2 cellular contexts compared by ENCODE assay signal in genomic region chr14:100129161-100129589, GRCh38.
TF ChIP-seq lines count a peak whose summit lies in the region.

No MANE protein-coding gene starts in this region.

TF ChIP-seq in SK-N-SH, 30 proteins besides CTCF, POLR2A, EP300 and RAD21 (continued from another document):
- TF ChIP-seq IRF3 (IDR thresholded peaks at IDR 0.05; ENCODE audit: low read depth, low read length), result no peak
- TF ChIP-seq ZBTB33 (IDR thresholded peaks at IDR 0.05; ENCODE audit: borderline replicate concordance, low read depth), result no peak
- no peak for TF ChIP-seq PBX3 (IDR thresholded peaks at IDR 0.05)
- TF ChIP-seq MXI1 (IDR thresholded peaks at IDR 0.05; ENCODE audit: low read depth, low read length), result peak; percentile 21; the same call in 1 of the 2 replicates
- no peak for TF ChIP-seq USF2 (IDR thresholded peaks at IDR 0.05; ENCODE audit: borderline replicate concordance, low read depth, low read length)
- peak; percentile 19; the same call in 1 of the 2 replicates for TF ChIP-seq SMC3 (IDR thresholded peaks at IDR 0.05; ENCODE audit: low read depth, low read length)
- no peak for TF ChIP-seq SIN3A (IDR thresholded peaks at IDR 0.05; ENCODE audit: borderline replicate concordance, low read depth, low read length)
- TF ChIP-seq GABPA (IDR thresholded peaks at IDR 0.05; ENCODE audit: low read depth), result no peak
- no peak for TF ChIP-seq EZH2phosphoT487 (IDR thresholded peaks at IDR 0.05; ENCODE audit: borderline replicate concordance, low read depth)
- TF ChIP-seq USF1 (IDR thresholded peaks at IDR 0.05; ENCODE audit: borderline replicate concordance, low read depth), result no peak
- TF ChIP-seq RCOR1 (IDR thresholded peaks at IDR 0.05; ENCODE audit: low read length), result peak; percentile 78
- TF ChIP-seq TCF12 (IDR thresholded peaks at IDR 0.05), result no peak
- no peak for TF ChIP-seq FOXM1 (IDR thresholded peaks at IDR 0.05; ENCODE audit: low read depth)
- TF ChIP-seq REST (IDR thresholded peaks at IDR 0.05; ENCODE audit: low read depth, low read length), result no peak
- TF ChIP-seq FOSL2 (IDR thresholded peaks at IDR 0.05; ENCODE audit: borderline replicate concordance, low read depth), result no peak
- TF ChIP-seq MAX (IDR thresholded peaks at IDR 0.05; ENCODE audit: low read depth), result no peak
- TF ChIP-seq RXRA (IDR thresholded peaks at IDR 0.05; ENCODE audit: borderline replicate concordance, low read depth), result no peak
- no peak for TF ChIP-seq NFIC (IDR thresholded peaks at IDR 0.05; ENCODE audit: borderline replicate concordance)
- peak; percentile 89 for TF ChIP-seq GATA2 (CRISPR knock-in tag; IDR thresholded peaks at IDR 0.05)
- TF ChIP-seq JUND (IDR thresholded peaks at IDR 0.05), result no peak

TF ChIP-seq in SK-N-SH treated with all-trans-retinoic acid at 6 μM for 48 hours, 23 proteins besides CTCF, POLR2A, EP300 and RAD21 (continued from another document):
- TF ChIP-seq POU6F1 (CRISPR knock-in tag; IDR thresholded peaks at IDR 0.05; ENCODE audit: borderline replicate concordance, low read depth) (no peak), OSR1 (CRISPR knock-in tag; IDR thresholded peaks at IDR 0.05) (no peak), ZNF565 (CRISPR knock-in tag; conservative IDR thresholded peaks at IDR 0.05; ENCODE audit: low read depth) (no peak), CSDC2 (CRISPR knock-in tag; IDR thresholded peaks at IDR 0.05) (no peak), ZFP3 (CRISPR knock-in tag; IDR thresholded peaks at IDR 0.05) (no peak), ZNF8 (CRISPR knock-in tag; IDR thresholded peaks at IDR 0.05) (no peak), TOX (CRISPR knock-in tag; IDR thresholded peaks at IDR 0.05; ENCODE audit: borderline replicate concordance) (no peak), PATZ1 (CRISPR knock-in tag; IDR thresholded peaks at IDR 0.05; ENCODE audit: borderline replicate concordance) (no peak), ISL1 (CRISPR knock-in tag; IDR thresholded peaks at IDR 0.05) (no peak), GLIS3 (CRISPR knock-in tag; IDR thresholded peaks at IDR 0.05) (no peak), ARNTL (CRISPR knock-in tag; IDR thresholded peaks at IDR 0.05; ENCODE audit: borderline replicate concordance, low read depth) (no peak), ZFP30 (CRISPR knock-in tag; IDR thresholded peaks at IDR 0.05) (no peak)
TF ChIP-seq in SK-N-SH treated with all-trans-retinoic acid at 6 μM for 48 hours: peak in this region for 0.
